29 cellular contexts compared by ENCODE assay signal in genomic region chr5:14040542-14040941, GRCh38.
DNase-seq lines count a peak whose midpoint lies in the region; ATAC-seq, FAIRE-seq and TF ChIP-seq lines count a peak whose summit lies in the region.
"Had no signal": no experiment of that assay in that cellular context is flagged by ENCODE, and none has a peak within 500 bp of the region (broad histone marks: within the 10 kb centered on the region; RNA-seq: fewer than 3 reads in every experiment).

No MANE protein-coding gene starts in this region.

- peak overlapping the region; percentile 98 for H2BK5ac ChIP-seq in IMR-90 (ENCODE audit: low read depth, low read length, poor library complexity, severe bottlenecking)

- BruUV-seq in Calu3 (replicated peaks; lab: Mats Ljungman, UMichigan) (no TSS peak), IMR-90 (replicated peaks; lab: Mats Ljungman, UMichigan) (no TSS peak), Panc1 (replicated peaks; lab: Mats Ljungman, UMichigan) (no TSS peak)

- H3K27me3 Mint-ChIP-seq in Calu3 (ENCODE audit: unreplicated experiment) = no peaks in the 10 kb centered on the region

- peak overlapping the region; percentile 85 for H3K23ac ChIP-seq in IMR-90 (ENCODE audit: low read depth, low read length)

- CTCF ChIA-PET in Calu3 (lab: Charles Lee) (no interaction called here), IMR-90 (lab: Yijun Ruan, JAX) (interaction anchor here (1.1 kb wide), 1 partner anchor 159 kb away, joined by 3 read pairs; no protein-coding TSS in a partner anchor), Panc1 (lab: Charles Lee) (no interaction called here)

- H3K14ac ChIP-seq in IMR-90 (replicated peaks; ENCODE audit: low read depth, low read length) = peak overlapping the region; percentile 99

- peak overlapping the region; percentile 99 to 100 for H4K8ac ChIP-seq in IMR-90 (ENCODE audit: low read depth in 2 of 2, low read length in 2 of 2)

- peak overlapping the region; percentile 100 for H3K4ac ChIP-seq in IMR-90 (ENCODE audit: low read depth, low read length)

- TF ChIP-seq POLR2A in IMR-90 (IDR thresholded peaks at IDR 0.05; ENCODE audit: low read depth, low read length) (no peak), GM12892 (IDR thresholded peaks at IDR 0.05; ENCODE audit: low read depth, low read length) (no peak)

- H4K20me1 ChIP-seq in IMR-90 (ENCODE audit: insufficient read depth, low read length) = no peaks in the 10 kb centered on the region

- H2BK15ac ChIP-seq in IMR-90 (ENCODE audit: low read depth, low read length) = peak overlapping the region; percentile 100

- H3K36me3 Mint-ChIP-seq in Calu3 (ENCODE audit: insufficient read depth, unreplicated experiment) = peaks cover 39% of the 10 kb centered on the region
- H3K36me3 Mint-ChIP-seq: CD8-positive, alpha-beta memory T cell; natural killer cell had no signal

- TF ChIP-seq CTCF in Calu3 (IDR thresholded peaks at IDR 0.05; ENCODE audit: unreplicated experiment) (no peak), IMR-90 (conservative IDR thresholded peaks at IDR 0.05; ENCODE audit: low read depth, low read length) (no peak), Panc1 (IDR thresholded peaks at IDR 0.05) (no peak), ascending aorta (IDR thresholded peaks at IDR 0.05) (no peak)

- peak overlapping the region; percentile 100 for H4K91ac ChIP-seq in IMR-90 (ENCODE audit: insufficient read depth, low read depth, low read length)

- H3K9me1 ChIP-seq in IMR-90 (ENCODE audit: insufficient read depth, low read length) = peaks cover 28% of the 10 kb centered on the region

- peak overlapping the region; percentile 97 for H3K18ac ChIP-seq in IMR-90 (ENCODE audit: low read depth, low read length)

- no peak overlapping the region for H3K4me2 ChIP-seq in IMR-90 (ENCODE audit: low read depth, low read length)

- peak overlapping the region; percentile 99 for H3K27ac Mint-ChIP-seq in Calu3 (ENCODE audit: unreplicated experiment)
- H3K27ac Mint-ChIP-seq: activated CD4-positive, alpha-beta T cell treated with anti-CD3 and anti-CD28 coated beads, Interleukin-2, amount 10 ng/mL, durations not matched to agents 24 days and 14 days; CD8-positive, alpha-beta memory T cell; effector memory CD8-positive, alpha-beta T cell; natural killer cell had no signal

- no peak for TF ChIP-seq RAD21 in IMR-90 (IDR thresholded peaks at IDR 0.05; ENCODE audit: low read length)

- POLR2A ChIA-PET in IMR-90 (lab: Charles Lee; ENCODE audit: unreplicated experiment) = interaction anchor here (0.7 kb wide), 1 partner anchor 162 kb away, joined by 3 read pairs; no protein-coding TSS in a partner anchor
- POLR2A ChIA-PET in Panc1 (lab: Charles Lee) = no interaction called here

- peaks cover 39% of the 10 kb centered on the region for H3K4me1 ChIP-seq in IMR-90 (ENCODE audit: control insufficient read depth, insufficient read depth, low read length)
- peaks cover 49% of the 10 kb centered on the region for H3K4me1 ChIP-seq in Panc1 (ENCODE audit: control insufficient read depth, insufficient read depth, low read length)
- peaks cover 5 to 14% of the 10 kb centered on the region in 2 donors for H3K4me1 ChIP-seq in ascending aorta
- H3K4me1 ChIP-seq: prostate gland had no signal

- H2AFZ ChIP-seq in IMR-90 (replicated peaks; ENCODE audit: low read length, poor library complexity) = peak overlapping the region; percentile 61

- H2BK120ac ChIP-seq in IMR-90 (ENCODE audit: low read depth, low read length) = peak overlapping the region; percentile 100

- peaks cover 32 to 49% of the 10 kb centered on the region in 2 experiments; a peak in 3 of 4 replicates for H3K79me1 ChIP-seq in IMR-90 (ENCODE audit: low read depth in 1 of 2, low read length in 2 of 2)

- ATAC-seq in IMR-90 (ENCODE audit: low read depth) (no peak), Panc1 (no peak)
- ATAC-seq: effector memory CD8-positive, alpha-beta T cell; foreskin keratinocyte; heart right ventricle; lower lobe of right lung; natural killer cell had no signal

- intact Hi-C loops in Calu3 (cut with micrococcal nuclease; ENCODE audit: unreplicated experiment) = no loop called here
- intact Hi-C loops in IMR-90 (cut with micrococcal nuclease) = no loop called here
- intact Hi-C loops in Panc1 (cut with micrococcal nuclease; ENCODE audit: unreplicated experiment) = no loop called here
- intact Hi-C loops in ascending aorta (cut with DNase I) = no loop called here

- peak overlapping the region; percentile 98 for H3K27ac ChIP-seq in IMR-90 (ENCODE audit: insufficient read depth, low read length)
- H3K27ac ChIP-seq in Panc1 (ENCODE audit: low read length) = peak overlapping the region; percentile 100
- H3K27ac ChIP-seq in ascending aorta = no peak overlapping the region
- H3K27ac ChIP-seq: foreskin keratinocyte, heart right ventricle, lower lobe of right lung, prostate gland, sigmoid colon, tibial artery had no signal

- peak overlapping the region; percentile 100; the same call in 1 of the 2 replicates for H3K56ac ChIP-seq in IMR-90 (ENCODE audit: extremely low read depth, insufficient read depth, low read length)

- FAIRE-seq in GM12892 (lab: Jason Lieb, UNC) = no peak
- FAIRE-seq: GM12891 had no signal

- H3K4me3 ChIP-seq in IMR-90 (ENCODE audit: insufficient read depth, low read depth, low read length) (no peak overlapping the region), Panc1 (ENCODE audit: low read depth in 2 of 2, low read length in 2 of 2) (no peak overlapping the region), ascending aorta (no peak overlapping the region)
- H3K4me3 ChIP-seq: heart right ventricle, lower lobe of right lung, prostate gland, sigmoid colon, tibial artery had no signal

- in situ Hi-C loops in IMR-90 (cut with MboI; ENCODE audit: low sequenced_read_pairs) (no loop called here), Panc1 (cut with HindIII; ENCODE audit: low pct_unique_long_range_greater_than_20kb, low sequenced_read_pairs) (no loop called here)

- H3K4me1 Mint-ChIP-seq in Calu3 (ENCODE audit: low read depth, unreplicated experiment) = peaks cover 64% of the 10 kb centered on the region
- H3K4me1 Mint-ChIP-seq: central memory CD8-positive, alpha-beta T cell had no signal

- peak overlapping the region; percentile 100 for H2BK20ac ChIP-seq in IMR-90 (ENCODE audit: low read depth, low read length)

- WGBS in IMR-90 (ENCODE audit: extremely low coverage in 2 of 2, insufficient read length in 1 of 2), 2 experiments = no CpG with 5 or more reads among the region's 5 CpGs

- no peaks in the 10 kb centered on the region for H3K9me3 ChIP-seq in IMR-90 (ENCODE audit: control insufficient read depth, insufficient read depth, low read length)
- H3K9me3 ChIP-seq in Panc1 (ENCODE audit: control insufficient read depth, insufficient read depth, low read depth, low read length) = peaks cover 5% of the 10 kb centered on the region; the same call in 1 of the 2 replicates
- no peaks in the 10 kb centered on the region for H3K9me3 ChIP-seq in ascending aorta
- H3K9me3 ChIP-seq: heart right ventricle, lower lobe of right lung, prostate gland, sigmoid colon, tibial artery had no signal

- H2AK5ac ChIP-seq in IMR-90 (ENCODE audit: low read depth, low read length) = peak overlapping the region; percentile 99

- H3K4me3 Mint-ChIP-seq in Calu3 (ENCODE audit: low read depth, unreplicated experiment) = no peak overlapping the region
- H3K4me3 Mint-ChIP-seq: activated CD4-positive, alpha-beta T cell treated with anti-CD3 and anti-CD28 coated beads, Interleukin-2, amount 10 ng/mL, durations not matched to agents 24 days and 14 days; CD8-positive, alpha-beta memory T cell; central memory CD8-positive, alpha-beta T cell; effector memory CD8-positive, alpha-beta T cell; natural killer cell had no signal

- H2AK9ac ChIP-seq in IMR-90 (replicated peaks; ENCODE audit: low read depth, low read length, poor library complexity) = peak overlapping the region; percentile 29

- H3K27me3 ChIP-seq in IMR-90 (ENCODE audit: control insufficient read depth, insufficient read depth, low read length) = no peaks in the 10 kb centered on the region
- no peaks in the 10 kb centered on the region for H3K27me3 ChIP-seq in Panc1 (ENCODE audit: control insufficient read depth, insufficient read depth, low read length)
- no peaks in the 10 kb centered on the region for H3K27me3 ChIP-seq in ascending aorta
- H3K27me3 ChIP-seq: foreskin keratinocyte, sigmoid colon, tibial artery had no signal

- H3K36me3 ChIP-seq in IMR-90 (ENCODE audit: control insufficient read depth, insufficient read depth, low read length) (no peaks in the 10 kb centered on the region), Panc1 (ENCODE audit: control insufficient read depth, insufficient read depth, low read length) (no peaks in the 10 kb centered on the region), ascending aorta (no peaks in the 10 kb centered on the region)
- H3K36me3 ChIP-seq: heart right ventricle, lower lobe of right lung, prostate gland, sigmoid colon, tibial artery had no signal

- H3K9me3 Mint-ChIP-seq in Calu3 (ENCODE audit: low read depth, unreplicated experiment) = no peaks in the 10 kb centered on the region
- H3K9me3 Mint-ChIP-seq: activated CD4-positive, alpha-beta T cell treated with anti-CD3 and anti-CD28 coated beads, Interleukin-2, amount 10 ng/mL, durations not matched to agents 24 days and 14 days; central memory CD8-positive, alpha-beta T cell; natural killer cell had no signal

- DNase-seq in Calu3 (no peak), IMR-90 (peak; percentile 47), Panc1 (ENCODE audit: low read depth, low spot score) (no peak), left kidney (ENCODE audit: low read depth, low spot score) (peak; percentile 15), ascending aorta (ENCODE audit: low spot score in 2 of 2) (no peak), GM12892 (ENCODE audit: insufficient read length) (no peak)
- DNase-seq in activated CD4-positive, alpha-beta T cell treated with anti-CD3 and anti-CD28 coated beads, Interleukin-2, amount 50 U/mL, for 4 hours = no peak
- DNase-seq: activated CD4-positive, alpha-beta T cell treated with anti-CD3 and anti-CD28 coated beads, Interleukin-2, amount 10 ng/mL, durations not matched to agents 24 days and 14 days; activated T-cell treated with anti-CD3 and anti-CD28 coated beads, Interleukin-2, amount 50 U/mL, for 48 hours; CD8-positive, alpha-beta memory T cell; DMS53; effector memory CD8-positive, alpha-beta T cell; erythroblast; foreskin keratinocyte; HCEC 1CT; heart right ventricle; lower lobe of right lung; natural killer cell; NCI-H146; NCI-H510A; occipital lobe; SIG-M5; sigmoid colon; stimulated activated CD4-positive, alpha-beta T cell treated with anti-CD3 and anti-CD28 coated beads, Interleukin-4, amount 100 ng/mL, for 1 hour; SW 1271; tibial artery had no signal

- peak overlapping the region; percentile 94 for H4K5ac ChIP-seq in IMR-90 (ENCODE audit: low read depth, low read length)

- H3K9ac ChIP-seq in IMR-90 (ENCODE audit: low read depth, low read length) = peak overlapping the region; percentile 38; the same call in 1 of the 2 replicates

- dilution Hi-C loops in IMR-90 (cut with HindIII; ENCODE audit: low sequenced_read_pairs, unreplicated experiment) = no loop called here

TF ChIP-seq in IMR-90, 13 proteins besides CTCF, POLR2A, EP300 and RAD21 (continues in another document):
- TF ChIP-seq RCOR1 (IDR thresholded peaks at IDR 0.05; ENCODE audit: insufficient replicate concordance, low read length) = no peak
- TF ChIP-seq CEBPB (IDR thresholded peaks at IDR 0.05; ENCODE audit: low read depth, low read length) = no peak

Comparison
In these comparisons a context has a peak if more than half of its experiments do, and no peak if none do; other contexts are left out.
1. DNase-seq: peak in IMR-90 (single experiment) and left kidney (single experiment); none in Calu3 (single experiment), Panc1 (single experiment), activated CD4-positive, alpha-beta T cell treated with anti-CD3 and anti-CD28 coated beads, Interleukin-2, amount 50 U/mL, for 4 hours (0 of 2), ascending aorta (0 of 2) and GM12892 (single experiment).
2. H3K27ac ChIP-seq: peak in IMR-90 (single experiment) and Panc1 (single experiment); none in ascending aorta (0 of 2).